Comparison of ENCODE assay signal across 22 cellular contexts in the genomic region with DNA sequence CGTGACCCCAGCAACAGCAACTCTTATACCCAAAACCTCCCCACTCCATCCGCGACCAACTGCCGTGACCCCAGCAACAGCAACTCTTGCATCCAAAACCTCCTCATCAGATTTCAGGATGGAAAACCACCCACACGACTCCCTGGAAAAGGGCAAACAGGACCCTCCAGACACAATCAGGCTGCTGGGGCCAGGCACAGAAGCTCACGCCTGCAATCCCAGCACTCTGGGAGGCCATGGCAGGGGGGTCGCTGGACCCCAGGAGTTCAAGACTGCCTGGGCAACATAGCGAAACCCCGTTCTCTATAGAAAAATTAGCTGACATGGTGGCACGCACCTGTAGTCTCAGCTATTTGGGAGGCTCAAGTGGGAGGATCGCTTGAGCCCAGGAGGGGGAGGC. TPM values are rescaled to one million over a fixed set of nuclear protein-coding genes. Genes with fewer than 3 reads are reported as not detected.
DNase-seq lines count a peak whose midpoint lies in the region; ATAC-seq and TF ChIP-seq lines count a peak whose summit lies in the region.
"Had no signal": no experiment of that assay in that cellular context is flagged by ENCODE, and none has a peak within 500 bp of the region (broad histone marks: within the 10 kb centered on the region; RNA-seq: fewer than 3 reads in every experiment).

No MANE protein-coding gene starts in this region.

- POLR2A ChIA-PET in activated CD8-positive, alpha-beta T cell treated with anti-CD3 and anti-CD28 coated beads, Interleukin-2, amount 10 ng/mL, durations not matched to agents 7 days and 5 days (lab: Charles Lee), result interaction anchor here (0.7 kb wide), 1 partner anchor 22 kb away, joined by 4 read pairs; no protein-coding TSS in a partner anchor
- POLR2A ChIA-PET in activated CD8-positive, alpha-beta T cell treated with anti-CD3 and anti-CD28 coated beads for 36 hours (lab: Charles Lee), result interaction anchor here (1.5 kb wide), 1 partner anchor 21 kb away, joined by 5 read pairs; no protein-coding TSS in a partner anchor

- CTCF ChIA-PET in activated CD8-positive, alpha-beta T cell treated with anti-CD3 and anti-CD28 coated beads, Interleukin-2, amount 10 ng/mL, durations not matched to agents 7 days and 5 days (lab: Charles Lee), result no interaction called here
- CTCF ChIA-PET in activated CD8-positive, alpha-beta T cell treated with anti-CD3 and anti-CD28 coated beads for 36 hours (lab: Charles Lee), result no interaction called here

- no peak for DNase-seq in activated CD8-positive, alpha-beta T cell treated with anti-CD3 and anti-CD28 coated beads, Interleukin-2, amount 10 ng/mL, durations not matched to agents 7 days and 5 days
- no peak for DNase-seq in activated CD8-positive, alpha-beta T cell treated with anti-CD3 and anti-CD28 coated beads for 36 hours
- DNase-seq in H7 (peak; percentile 22), memory B cell (ENCODE audit: low spot score in 2 of 2) (no peak), RPMI8226 (no peak)
- DNase-seq in activated naive CD8-positive, alpha-beta T cell treated with anti-CD3 and anti-CD28 coated beads, Interleukin-2, amount 50 U/mL, for 24 hours, result no peak
- DNase-seq: AML-193; CD4-positive, alpha-beta memory T cell; cortex of kidney; GDM1; left ventricle myocardium inferior; midbrain; MM.1S; NCI-H1417; NCI-H2081 treated with DMSO at 0.1 percent for 48 hours; SHP77 had no signal

- H3K27me3 Mint-ChIP-seq in activated CD8-positive, alpha-beta T cell treated with anti-CD3 and anti-CD28 coated beads, Interleukin-2, amount 10 ng/mL, durations not matched to agents 7 days and 5 days (ENCODE audit: low read depth), result no peaks in the 10 kb centered on the region
- H3K27me3 Mint-ChIP-seq in activated CD8-positive, alpha-beta T cell treated with anti-CD3 and anti-CD28 coated beads for 36 hours, result no peaks in the 10 kb centered on the region
- H3K27me3 Mint-ChIP-seq in activated naive CD8-positive, alpha-beta T cell treated with anti-CD3 and anti-CD28 coated beads, Interleukin-2, amount 50 U/mL, for 24 hours, result no peaks in the 10 kb centered on the region
- no peaks in the 10 kb centered on the region for H3K27me3 Mint-ChIP-seq in memory B cell
- H3K27me3 Mint-ChIP-seq: CD4-positive, alpha-beta memory T cell; natural killer cell treated with Interleukin-12 subunit alpha and Interleukin-12 subunit beta and Interleukin-15 and Interleukin-18, amount 100 ng/mL, for 72 hours; type B pancreatic cell had no signal

- peaks cover 2% of the 10 kb centered on the region for H3K4me1 Mint-ChIP-seq in activated CD8-positive, alpha-beta T cell treated with anti-CD3 and anti-CD28 coated beads, Interleukin-2, amount 10 ng/mL, durations not matched to agents 7 days and 5 days (ENCODE audit: low read depth)
- no peaks in the 10 kb centered on the region for H3K4me1 Mint-ChIP-seq in activated CD8-positive, alpha-beta T cell treated with anti-CD3 and anti-CD28 coated beads for 36 hours (ENCODE audit: low read depth)
- peaks cover 3% of the 10 kb centered on the region for H3K4me1 Mint-ChIP-seq in activated naive CD8-positive, alpha-beta T cell treated with anti-CD3 and anti-CD28 coated beads, Interleukin-2, amount 50 U/mL, for 24 hours
- no peaks in the 10 kb centered on the region for H3K4me1 Mint-ChIP-seq in memory B cell

- no peaks in the 10 kb centered on the region for H3K9me3 Mint-ChIP-seq in activated CD8-positive, alpha-beta T cell treated with anti-CD3 and anti-CD28 coated beads, Interleukin-2, amount 10 ng/mL, durations not matched to agents 7 days and 5 days (ENCODE audit: insufficient read depth)
- no peaks in the 10 kb centered on the region for H3K9me3 Mint-ChIP-seq in activated CD8-positive, alpha-beta T cell treated with anti-CD3 and anti-CD28 coated beads for 36 hours
- no peaks in the 10 kb centered on the region for H3K9me3 Mint-ChIP-seq in activated naive CD8-positive, alpha-beta T cell treated with anti-CD3 and anti-CD28 coated beads, Interleukin-2, amount 50 U/mL, for 24 hours
- no peaks in the 10 kb centered on the region for H3K9me3 Mint-ChIP-seq in memory B cell
- H3K9me3 Mint-ChIP-seq: CD4-positive, alpha-beta memory T cell; natural killer cell treated with Interleukin-12 subunit alpha and Interleukin-12 subunit beta and Interleukin-15 and Interleukin-18, amount 100 ng/mL, for 72 hours; type B pancreatic cell had no signal

- intact Hi-C loops in activated CD8-positive, alpha-beta T cell treated with anti-CD3 and anti-CD28 coated beads for 36 hours (cut with micrococcal nuclease), result no loop called here

- ATAC-seq in activated CD8-positive, alpha-beta T cell treated with anti-CD3 and anti-CD28 coated beads, Interleukin-2, amount 10 ng/mL, durations not matched to agents 7 days and 5 days, result peak; percentile 19
- no peak for ATAC-seq in activated CD8-positive, alpha-beta T cell treated with anti-CD3 and anti-CD28 coated beads for 36 hours
- ATAC-seq in activated naive CD8-positive, alpha-beta T cell treated with anti-CD3 and anti-CD28 coated beads, Interleukin-2, amount 50 U/mL, for 24 hours, result peak; percentile 11
- ATAC-seq in memory B cell (ENCODE audit: low read depth) (no peak), GM21529 (IDR thresholded peaks at IDR 0.05; ENCODE audit: unreplicated experiment) (no peak), HG03095 (IDR thresholded peaks at IDR 0.05; ENCODE audit: unreplicated experiment) (no peak)
- ATAC-seq: gastroesophageal sphincter; natural killer cell treated with Interleukin-12 subunit alpha and Interleukin-12 subunit beta and Interleukin-15 and Interleukin-18, amount 100 ng/mL, for 72 hours; right cardiac atrium had no signal

- H3K4me3 Mint-ChIP-seq in activated CD8-positive, alpha-beta T cell treated with anti-CD3 and anti-CD28 coated beads, Interleukin-2, amount 10 ng/mL, durations not matched to agents 7 days and 5 days, result no peak overlapping the region
- no peak overlapping the region for H3K4me3 Mint-ChIP-seq in activated CD8-positive, alpha-beta T cell treated with anti-CD3 and anti-CD28 coated beads for 36 hours
- no peak overlapping the region for H3K4me3 Mint-ChIP-seq in activated naive CD8-positive, alpha-beta T cell treated with anti-CD3 and anti-CD28 coated beads, Interleukin-2, amount 50 U/mL, for 24 hours
- no peak overlapping the region for H3K4me3 Mint-ChIP-seq in memory B cell
- H3K4me3 Mint-ChIP-seq: CD4-positive, alpha-beta memory T cell; natural killer cell treated with Interleukin-12 subunit alpha and Interleukin-12 subunit beta and Interleukin-15 and Interleukin-18, amount 100 ng/mL, for 72 hours; type B pancreatic cell had no signal

- H3K36me3 ChIP-seq in H7 (replicated peaks; ENCODE audit: control insufficient read depth, insufficient read depth, low read length), result peaks cover 51% of the 10 kb centered on the region

- no peak overlapping the region for H3K4me3 ChIP-seq in H7 (ENCODE audit: insufficient read depth, low read depth, low read length)
- H3K4me3 ChIP-seq: gastroesophageal sphincter, left ventricle myocardium inferior had no signal

- H3K27me3 ChIP-seq in H7 (ENCODE audit: control insufficient read depth, insufficient read depth, low read length), result no peaks in the 10 kb centered on the region
- H3K27me3 ChIP-seq: gastroesophageal sphincter had no signal

- peak overlapping the region; percentile 10 for H3K27ac Mint-ChIP-seq in activated CD8-positive, alpha-beta T cell treated with anti-CD3 and anti-CD28 coated beads, Interleukin-2, amount 10 ng/mL, durations not matched to agents 7 days and 5 days
- no peak overlapping the region for H3K27ac Mint-ChIP-seq in activated CD8-positive, alpha-beta T cell treated with anti-CD3 and anti-CD28 coated beads for 36 hours
- no peak overlapping the region for H3K27ac Mint-ChIP-seq in activated naive CD8-positive, alpha-beta T cell treated with anti-CD3 and anti-CD28 coated beads, Interleukin-2, amount 50 U/mL, for 24 hours
- H3K27ac Mint-ChIP-seq in memory B cell, result peak overlapping the region; percentile 14
- H3K27ac Mint-ChIP-seq: natural killer cell treated with Interleukin-12 subunit alpha and Interleukin-12 subunit beta and Interleukin-15 and Interleukin-18, amount 100 ng/mL, for 72 hours; type B pancreatic cell had no signal

- peaks cover 89% of the 10 kb centered on the region for H3K36me3 Mint-ChIP-seq in activated CD8-positive, alpha-beta T cell treated with anti-CD3 and anti-CD28 coated beads, Interleukin-2, amount 10 ng/mL, durations not matched to agents 7 days and 5 days (ENCODE audit: low read depth)
- peaks cover 83% of the 10 kb centered on the region for H3K36me3 Mint-ChIP-seq in activated CD8-positive, alpha-beta T cell treated with anti-CD3 and anti-CD28 coated beads for 36 hours (ENCODE audit: low read depth)
- peaks cover 78% of the 10 kb centered on the region for H3K36me3 Mint-ChIP-seq in activated naive CD8-positive, alpha-beta T cell treated with anti-CD3 and anti-CD28 coated beads, Interleukin-2, amount 50 U/mL, for 24 hours (ENCODE audit: low read depth)
- peaks cover 39% of the 10 kb centered on the region for H3K36me3 Mint-ChIP-seq in memory B cell

- no peak for TF ChIP-seq CTCF in activated CD8-positive, alpha-beta T cell treated with anti-CD3 and anti-CD28 coated beads for 36 hours (IDR thresholded peaks at IDR 0.05)

RNA-seq across cellular contexts. Expression of a gene that starts 19.7 kb away (rescaled TPM):
- total RNA-seq in activated CD8-positive, alpha-beta T cell treated with anti-CD3 and anti-CD28 coated beads, Interleukin-2, amount 10 ng/mL, durations not matched to agents 7 days and 5 days, result 10 to 100 TPM; 59.3 to 59.8 TPM
- total RNA-seq in activated CD8-positive, alpha-beta T cell treated with anti-CD3 and anti-CD28 coated beads for 36 hours, result 10 to 100 TPM; 69.6 to 73.2 TPM
- total RNA-seq in H7 (2014; rRNA removed; shearing (Covaris generic)), result 125 and 161 TPM in 2 replicates

RNA-seq across cellular contexts. Expression of a gene that starts 31.3 kb away (rescaled TPM):
- total RNA-seq in activated CD8-positive, alpha-beta T cell treated with anti-CD3 and anti-CD28 coated beads, Interleukin-2, amount 10 ng/mL, durations not matched to agents 7 days and 5 days, result 100 to 1,000 TPM in 1 of 2 experiments, 10 to 100 TPM in 1; 95.7 to 101 TPM
- total RNA-seq in activated CD8-positive, alpha-beta T cell treated with anti-CD3 and anti-CD28 coated beads for 36 hours, result 100 to 1,000 TPM; 103 to 108 TPM
- 41.5 and 51.4 TPM in 2 replicates for total RNA-seq in H7 (2014; rRNA removed; shearing (Covaris generic))

RNA-seq across cellular contexts. Expression of a gene that starts 43.0 kb away (rescaled TPM):
- 10 to 100 TPM; 38.0 to 40.6 TPM for total RNA-seq in activated CD8-positive, alpha-beta T cell treated with anti-CD3 and anti-CD28 coated beads, Interleukin-2, amount 10 ng/mL, durations not matched to agents 7 days and 5 days
- total RNA-seq in activated CD8-positive, alpha-beta T cell treated with anti-CD3 and anti-CD28 coated beads for 36 hours, result 10 to 100 TPM; 14.3 TPM
- 18.0 and 29.9 TPM in 2 replicates for total RNA-seq in H7 (2014; rRNA removed; shearing (Covaris generic))

RNA-seq across cellular contexts. Expression of a gene that starts 43.2 kb away (rescaled TPM):
- 100 to 1,000 TPM; 200 to 202 TPM for total RNA-seq in activated CD8-positive, alpha-beta T cell treated with anti-CD3 and anti-CD28 coated beads, Interleukin-2, amount 10 ng/mL, durations not matched to agents 7 days and 5 days
- 100 to 1,000 TPM; 115 to 121 TPM for total RNA-seq in activated CD8-positive, alpha-beta T cell treated with anti-CD3 and anti-CD28 coated beads for 36 hours
- total RNA-seq in H7 (2014; rRNA removed; shearing (Covaris generic)), result 54.0 and 55.1 TPM in 2 replicates

Comparison
In these comparisons a context has a peak if more than half of its experiments do, and no peak if none do; other contexts are left out.
1. ATAC-seq: peak in activated CD8-positive, alpha-beta T cell treated with anti-CD3 and anti-CD28 coated beads, Interleukin-2, amount 10 ng/mL, durations not matched to agents 7 days and 5 days (single experiment) and activated naive CD8-positive, alpha-beta T cell treated with anti-CD3 and anti-CD28 coated beads, Interleukin-2, amount 50 U/mL, for 24 hours (single experiment); none in activated CD8-positive, alpha-beta T cell treated with anti-CD3 and anti-CD28 coated beads for 36 hours (single experiment), memory B cell (single experiment), GM21529 (single experiment) and HG03095 (single experiment).
2. H3K27ac Mint-ChIP-seq: peak in activated CD8-positive, alpha-beta T cell treated with anti-CD3 and anti-CD28 coated beads, Interleukin-2, amount 10 ng/mL, durations not matched to agents 7 days and 5 days (single experiment) and memory B cell (single experiment); none in activated CD8-positive, alpha-beta T cell treated with anti-CD3 and anti-CD28 coated beads for 36 hours (single experiment) and activated naive CD8-positive, alpha-beta T cell treated with anti-CD3 and anti-CD28 coated beads, Interleukin-2, amount 50 U/mL, for 24 hours (single experiment).